ENCODE assay signal across 1 cellular context in the genomic region with DNA sequence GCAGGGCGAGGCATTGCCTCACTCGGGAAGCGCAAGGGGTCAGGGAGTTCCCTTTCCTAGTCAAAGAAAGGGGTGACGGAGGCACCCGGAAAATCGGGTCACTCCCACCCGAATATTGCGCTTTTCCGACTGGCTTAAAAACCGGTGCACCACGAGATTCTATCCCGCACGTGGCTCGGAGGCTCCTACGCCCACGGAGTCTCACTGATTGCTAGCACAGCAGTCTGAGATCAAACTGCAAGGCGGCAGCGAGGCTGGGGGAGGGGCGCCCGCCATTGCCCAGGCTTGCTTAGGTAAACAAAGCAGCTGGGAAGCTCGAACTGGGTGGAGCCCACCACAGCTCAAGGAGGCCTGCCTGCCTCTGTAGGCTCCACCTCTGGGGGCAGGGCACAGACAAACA.
A peak's percentile ranks its signal among the peaks of the same experiment; 100 is the strongest.
TF ChIP-seq lines count a peak whose summit lies in the region.

No MANE protein-coding gene starts in this region.

TF ChIP-seq in HepG2, 621 proteins besides CTCF, POLR2A, EP300 and RAD21:
- TF ChIP-seq, protein P1, sequence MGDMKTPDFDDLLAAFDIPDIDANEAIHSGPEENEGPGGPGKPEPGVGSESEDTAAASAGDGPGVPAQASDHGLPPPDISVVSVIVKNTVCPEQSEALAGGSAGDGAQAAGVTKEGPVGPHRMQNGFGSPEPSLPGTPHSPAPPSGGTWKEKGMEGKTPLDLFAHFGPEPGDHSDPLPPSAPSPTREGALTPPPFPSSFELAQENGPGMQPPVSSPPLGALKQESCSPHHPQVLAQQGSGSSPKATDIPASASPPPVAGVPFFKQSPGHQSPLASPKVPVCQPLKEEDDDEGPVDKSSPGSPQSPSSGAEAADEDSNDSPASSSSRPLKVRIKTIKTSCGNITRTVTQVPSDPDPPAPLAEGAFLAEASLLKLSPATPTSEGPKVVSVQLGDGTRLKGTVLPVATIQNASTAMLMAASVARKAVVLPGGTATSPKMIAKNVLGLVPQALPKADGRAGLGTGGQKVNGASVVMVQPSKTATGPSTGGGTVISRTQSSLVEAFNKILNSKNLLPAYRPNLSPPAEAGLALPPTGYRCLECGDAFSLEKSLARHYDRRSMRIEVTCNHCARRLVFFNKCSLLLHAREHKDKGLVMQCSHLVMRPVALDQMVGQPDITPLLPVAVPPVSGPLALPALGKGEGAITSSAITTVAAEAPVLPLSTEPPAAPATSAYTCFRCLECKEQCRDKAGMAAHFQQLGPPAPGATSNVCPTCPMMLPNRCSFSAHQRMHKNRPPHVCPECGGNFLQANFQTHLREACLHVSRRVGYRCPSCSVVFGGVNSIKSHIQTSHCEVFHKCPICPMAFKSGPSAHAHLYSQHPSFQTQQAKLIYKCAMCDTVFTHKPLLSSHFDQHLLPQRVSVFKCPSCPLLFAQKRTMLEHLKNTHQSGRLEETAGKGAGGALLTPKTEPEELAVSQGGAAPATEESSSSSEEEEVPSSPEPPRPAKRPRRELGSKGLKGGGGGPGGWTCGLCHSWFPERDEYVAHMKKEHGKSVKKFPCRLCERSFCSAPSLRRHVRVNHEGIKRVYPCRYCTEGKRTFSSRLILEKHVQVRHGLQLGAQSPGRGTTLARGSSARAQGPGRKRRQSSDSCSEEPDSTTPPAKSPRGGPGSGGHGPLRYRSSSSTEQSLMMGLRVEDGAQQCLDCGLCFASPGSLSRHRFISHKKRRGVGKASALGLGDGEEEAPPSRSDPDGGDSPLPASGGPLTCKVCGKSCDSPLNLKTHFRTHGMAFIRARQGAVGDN (CRISPR knock-in tag; IDR thresholded peaks at IDR 0.05) = peak; percentile 30; the same call in 1 of the 2 replicates
- TF ChIP-seq, protein P2, sequence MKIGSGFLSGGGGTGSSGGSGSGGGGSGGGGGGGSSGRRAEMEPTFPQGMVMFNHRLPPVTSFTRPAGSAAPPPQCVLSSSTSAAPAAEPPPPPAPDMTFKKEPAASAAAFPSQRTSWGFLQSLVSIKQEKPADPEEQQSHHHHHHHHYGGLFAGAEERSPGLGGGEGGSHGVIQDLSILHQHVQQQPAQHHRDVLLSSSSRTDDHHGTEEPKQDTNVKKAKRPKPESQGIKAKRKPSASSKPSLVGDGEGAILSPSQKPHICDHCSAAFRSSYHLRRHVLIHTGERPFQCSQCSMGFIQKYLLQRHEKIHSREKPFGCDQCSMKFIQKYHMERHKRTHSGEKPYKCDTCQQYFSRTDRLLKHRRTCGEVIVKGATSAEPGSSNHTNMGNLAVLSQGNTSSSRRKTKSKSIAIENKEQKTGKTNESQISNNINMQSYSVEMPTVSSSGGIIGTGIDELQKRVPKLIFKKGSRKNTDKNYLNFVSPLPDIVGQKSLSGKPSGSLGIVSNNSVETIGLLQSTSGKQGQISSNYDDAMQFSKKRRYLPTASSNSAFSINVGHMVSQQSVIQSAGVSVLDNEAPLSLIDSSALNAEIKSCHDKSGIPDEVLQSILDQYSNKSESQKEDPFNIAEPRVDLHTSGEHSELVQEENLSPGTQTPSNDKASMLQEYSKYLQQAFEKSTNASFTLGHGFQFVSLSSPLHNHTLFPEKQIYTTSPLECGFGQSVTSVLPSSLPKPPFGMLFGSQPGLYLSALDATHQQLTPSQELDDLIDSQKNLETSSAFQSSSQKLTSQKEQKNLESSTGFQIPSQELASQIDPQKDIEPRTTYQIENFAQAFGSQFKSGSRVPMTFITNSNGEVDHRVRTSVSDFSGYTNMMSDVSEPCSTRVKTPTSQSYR (CRISPR knock-in tag; IDR thresholded peaks at IDR 0.05; ENCODE audit: borderline replicate concordance) = peak; percentile 61; the same call in 1 of the 2 replicates
